ENCODE assay signal across 27 cellular contexts in the genomic region with DNA sequence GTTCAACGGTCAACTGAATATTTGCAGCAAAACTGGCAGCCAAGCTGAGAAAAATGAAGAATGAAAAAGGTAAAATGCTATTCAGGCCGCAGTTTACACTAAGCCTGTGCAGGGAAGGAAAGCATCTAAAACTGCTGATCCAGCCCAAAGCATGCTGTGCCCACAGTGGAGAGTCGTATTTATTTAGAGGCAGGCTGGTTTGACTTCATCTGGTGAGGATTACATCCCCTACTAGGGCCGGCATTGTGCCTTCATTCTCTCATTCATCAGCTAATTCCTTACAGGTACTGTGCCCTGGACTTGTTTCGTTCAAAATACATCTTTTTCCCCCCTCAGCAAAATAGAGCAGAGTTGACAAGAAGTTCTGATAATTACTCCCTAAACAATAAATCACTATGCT.
"Had no signal": no experiment of that assay in that cellular context is flagged by ENCODE, and none has a peak within 500 bp of the region (broad histone marks: within the 10 kb centered on the region; RNA-seq: fewer than 3 reads in every experiment).

No MANE protein-coding gene starts in this region.

- ATAC-seq: effector memory CD8-positive, alpha-beta T cell; esophagus mucosa; gastrocnemius medialis; heart right ventricle; left cardiac atrium; left lung; left ventricle myocardium superior; lower lobe of right lung; mucosa of descending colon had no signal

- H3K27me3 ChIP-seq: gastrocnemius medialis, left lung had no signal

- H3K9me3 ChIP-seq: esophagus squamous epithelium, gastrocnemius medialis, heart right ventricle, left lung, lower lobe of right lung, mucosa of descending colon had no signal

- H3K4me1 Mint-ChIP-seq: naive B cell had no signal

- DNase-seq: cortex of kidney; effector CD8-positive, alpha-beta T cell; effector memory CD8-positive, alpha-beta T cell; endodermal cell; erythroblast; esophagus squamous epithelium; foreskin fibroblast; foreskin melanocyte; gastrocnemius medialis; glutamatergic neuron; head of caudate nucleus; heart right ventricle; hippocampal formation; left cardiac atrium; left lung; left ventricle myocardium superior; lower lobe of right lung; mesenchymal stem cell; mucosa of descending colon; naive B cell had no signal

- H3K36me3 Mint-ChIP-seq: mesothelial cell of epicardium, naive B cell had no signal

- H3K9me3 Mint-ChIP-seq: dendritic cell treated with granulocyte-macrophage colony-stimulating factor and Interleukin-4, amounts not matched to agents 40 ng/mL and 50 ng/mL, for 4 days; effector memory CD8-positive, alpha-beta T cell; endodermal cell; mesothelial cell of epicardium had no signal

- H3K4me1 ChIP-seq: esophagus squamous epithelium, gastrocnemius medialis, heart right ventricle, left lung, lower lobe of right lung had no signal

- H3K4me3 ChIP-seq: esophagus squamous epithelium, gastrocnemius medialis, heart right ventricle, left lung, lower lobe of right lung, mucosa of descending colon had no signal

- FAIRE-seq: endometrium, islet of Langerhans, keratinocyte had no signal

- H3K27ac Mint-ChIP-seq: dendritic cell treated with granulocyte-macrophage colony-stimulating factor and Interleukin-4, amounts not matched to agents 40 ng/mL and 50 ng/mL, for 4 days; effector memory CD8-positive, alpha-beta T cell; endodermal cell; mesothelial cell of epicardium; naive B cell had no signal

- H3K27ac ChIP-seq: epithelial cell of prostate, esophagus squamous epithelium, gastrocnemius medialis, heart right ventricle, left lung, lower lobe of right lung had no signal

- H3K4me3 Mint-ChIP-seq: dendritic cell treated with granulocyte-macrophage colony-stimulating factor and Interleukin-4, amounts not matched to agents 40 ng/mL and 50 ng/mL, for 4 days; effector memory CD8-positive, alpha-beta T cell; endodermal cell; mesothelial cell of epicardium; naive B cell had no signal

- H3K36me3 ChIP-seq: esophagus squamous epithelium, gastrocnemius medialis, heart right ventricle, left lung, lower lobe of right lung had no signal
